1 cellular context compared by ENCODE assay signal in the genomic region with DNA sequence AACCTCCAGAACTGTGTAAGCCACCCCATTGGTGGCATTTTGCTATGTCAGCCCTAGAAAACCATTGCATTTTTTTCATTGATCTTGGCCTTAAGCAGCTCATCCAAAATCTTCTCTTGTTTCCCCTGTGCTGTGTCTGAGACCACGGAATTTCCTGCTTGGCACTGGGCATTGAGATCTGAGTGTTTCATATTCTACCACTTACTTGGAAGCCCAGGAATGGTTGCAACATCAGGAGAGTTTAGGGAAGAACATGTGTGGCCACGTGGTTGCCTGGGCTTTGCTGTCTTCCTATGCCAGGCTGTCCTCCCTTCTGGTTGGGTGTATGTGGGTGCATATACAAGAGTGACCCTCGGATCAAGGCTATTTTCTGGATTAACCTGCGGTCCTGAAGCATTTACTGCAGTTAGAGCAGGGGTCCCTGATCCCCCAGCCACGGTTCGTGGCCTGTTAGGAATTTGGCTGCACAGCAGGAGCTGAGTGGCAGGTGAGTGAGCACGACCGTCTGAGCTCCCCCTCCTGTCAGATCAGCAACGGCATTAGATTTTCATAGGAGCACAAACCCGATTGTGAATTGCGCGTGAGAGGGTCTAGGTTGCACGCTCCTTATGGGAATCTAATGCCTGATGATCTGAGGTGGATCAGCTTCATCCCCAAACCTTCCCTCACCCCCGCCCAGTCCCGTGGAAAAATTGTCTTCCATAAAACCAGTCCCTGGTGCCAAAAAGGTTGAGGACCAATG.
TF ChIP-seq lines count a peak whose summit lies in the region.

No MANE protein-coding gene starts in this region.

TF ChIP-seq in HepG2, 621 proteins besides CTCF, POLR2A, EP300 and RAD21:
- TF ChIP-seq GZF1 (CRISPR knock-in tag; IDR thresholded peaks at IDR 0.05): no peak
- no peak for TF ChIP-seq ZNF773 (CRISPR knock-in tag; IDR thresholded peaks at IDR 0.05; ENCODE audit: borderline replicate concordance)
- no peak for TF ChIP-seq ZNF326 (CRISPR knock-in tag; IDR thresholded peaks at IDR 0.05; ENCODE audit: borderline replicate concordance)
TF ChIP-seq in HepG2: peak in this region for 0.
